In genomic region chr11:4203603-4204360, GRCh38 we compare ENCODE assay signal across 1 cellular context.
TF ChIP-seq lines count a peak whose summit lies in the region.

No MANE protein-coding gene starts in this region.

TF ChIP-seq in HCT116, 20 proteins besides CTCF, POLR2A, EP300 and RAD21 (continued from another document):
- no peak for TF ChIP-seq REST (IDR thresholded peaks at IDR 0.05; ENCODE audit: low read depth)
- no peak for TF ChIP-seq EGR1 (IDR thresholded peaks at IDR 0.05; ENCODE audit: low read depth)
- TF ChIP-seq SP1 (IDR thresholded peaks at IDR 0.05; ENCODE audit: low read depth), result no peak
- no peak for TF ChIP-seq EZH2phosphoT487 (IDR thresholded peaks at IDR 0.05; ENCODE audit: borderline replicate concordance)
- no peak for TF ChIP-seq MAX (IDR thresholded peaks at IDR 0.05)
- TF ChIP-seq CEBPB (IDR thresholded peaks at IDR 0.05; ENCODE audit: low read depth), result no peak
- no peak for TF ChIP-seq YY1 (IDR thresholded peaks at IDR 0.05; ENCODE audit: extremely low read depth, insufficient replicate concordance, low read depth, low read length)
- TF ChIP-seq TCF7L2 (IDR thresholded peaks at IDR 0.05; ENCODE audit: borderline replicate concordance, extremely low read depth, insufficient read depth, insufficient read length), result no peak
- no peak for TF ChIP-seq SRF (IDR thresholded peaks at IDR 0.05; ENCODE audit: low read depth)
- TF ChIP-seq SIN3A (IDR thresholded peaks at IDR 0.05; ENCODE audit: low read depth), result no peak
- TF ChIP-seq POLR2AphosphoS5 (IDR thresholded peaks at IDR 0.05; ENCODE audit: low read depth, low read length), result no peak
